In the genomic region with DNA sequence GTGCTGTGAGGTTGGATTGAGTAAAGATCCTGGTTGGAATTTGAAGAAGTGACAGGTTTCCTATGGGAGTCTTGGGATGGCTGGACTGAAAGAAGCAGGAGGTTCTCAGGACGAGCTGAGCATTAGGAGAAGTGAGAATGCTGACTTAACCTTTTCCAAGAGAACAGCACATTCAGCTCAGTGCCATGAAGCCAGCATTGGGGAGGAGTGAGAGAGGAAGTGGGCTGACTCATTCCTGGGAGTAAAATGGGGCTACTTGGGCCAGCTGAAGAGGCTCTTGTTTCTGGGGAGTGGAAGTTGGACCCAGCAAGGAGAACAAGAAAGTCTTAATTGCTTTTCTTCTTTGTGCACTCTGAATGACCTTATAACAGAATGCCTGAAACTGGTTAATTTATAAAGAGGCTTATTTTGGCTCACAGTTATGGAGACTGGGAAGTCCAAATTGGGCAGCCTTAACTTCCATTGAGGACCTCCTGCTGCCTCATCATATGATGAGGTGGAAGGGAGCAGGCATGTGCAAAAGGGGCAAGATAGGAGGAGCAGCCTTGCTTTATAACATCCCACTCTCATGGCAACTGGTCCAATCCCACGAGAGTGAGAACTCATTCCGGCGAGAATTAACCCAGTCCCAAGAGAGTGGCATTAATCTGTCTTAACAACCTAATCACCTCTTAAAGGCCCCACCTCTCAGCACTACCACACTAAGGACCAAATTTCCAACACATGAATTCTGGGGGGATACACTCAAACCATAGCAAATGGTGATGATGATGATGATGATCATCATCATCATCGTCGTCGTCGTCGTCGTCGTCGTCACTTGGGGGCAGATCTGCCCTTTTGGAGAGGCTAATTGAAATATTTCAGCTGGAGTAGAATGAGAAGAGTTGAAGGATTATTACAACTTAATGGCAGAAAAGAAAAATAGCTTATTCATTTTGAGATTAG, we compare ENCODE assay signal across 11 cellular contexts. TPM values are rescaled to one million over a fixed set of nuclear protein-coding genes. Genes with fewer than 3 reads are reported as not detected.
DNase-seq lines count a peak whose midpoint lies in the region; ATAC-seq, FAIRE-seq and TF ChIP-seq lines count a peak whose summit lies in the region.
"Had no signal": no experiment of that assay in that cellular context is flagged by ENCODE, and none has a peak within 500 bp of the region (broad histone marks: within the 10 kb centered on the region; RNA-seq: fewer than 3 reads in every experiment).

No MANE protein-coding gene starts in this region.

- no peak overlapping the region for H3K14ac ChIP-seq in neuronal stem cell (ENCODE audit: low read length)

- in situ Hi-C loops in SK-MEL-5 (cut with HindIII; ENCODE audit: low pct_unique_long_range_greater_than_20kb, low sequenced_read_pairs): no loop called here

- peak; percentile 75 for FAIRE-seq in H54 (lab: Jason Lieb, UNC)

- no peak overlapping the region for H3K4me2 ChIP-seq in neuronal stem cell (ENCODE audit: insufficient read depth, low read length, poor library complexity, severe bottlenecking)

- H2AFZ ChIP-seq in neuronal stem cell (ENCODE audit: low read length): no peak overlapping the region

- no peak overlapping the region for H4K8ac ChIP-seq in neuronal stem cell (ENCODE audit: low read depth, low read length)

- peaks cover 33 to 96% of the 10 kb centered on the region in 2 donors for H3K36me3 ChIP-seq in neuronal stem cell (replicated peaks in 1 of 2; ENCODE audit: control insufficient read depth in 2 of 2, insufficient read depth in 2 of 2, low read length in 2 of 2)

- H3K4me1 ChIP-seq in neuronal stem cell (ENCODE audit: control insufficient read depth in 2 of 2, insufficient read depth in 1 of 2, low read depth in 1 of 2, low read length in 2 of 2): no peaks in the 10 kb centered on the region
- H3K4me1 ChIP-seq: HAP-1 had no signal

- no peaks in the 10 kb centered on the region for H3K79me1 ChIP-seq in neuronal stem cell (ENCODE audit: low read depth, low read length)

- no peak overlapping the region for H3K18ac ChIP-seq in neuronal stem cell (ENCODE audit: low read length)

- H2BK5ac ChIP-seq in neuronal stem cell (ENCODE audit: low read length): no peak overlapping the region

- H3K27ac ChIP-seq in neuronal stem cell (replicated peaks; ENCODE audit: low read length): no peak overlapping the region

- no peak for ATAC-seq in HG03354 (IDR thresholded peaks at IDR 0.05; ENCODE audit: poor library complexity, severe bottlenecking, unreplicated experiment)

- H2BK12ac ChIP-seq in neuronal stem cell (ENCODE audit: low read length): no peak overlapping the region

- H3K4me3 ChIP-seq in foreskin fibroblast (ENCODE audit: low read depth in 1 of 2, low read length in 2 of 2) (no peak overlapping the region), neuronal stem cell (ENCODE audit: low read length in 2 of 2) (no peak overlapping the region)
- H3K4me3 ChIP-seq: HAP-1 had no signal

- no peaks in the 10 kb centered on the region for H3K9me3 ChIP-seq in neuronal stem cell (replicated peaks in 1 of 2; ENCODE audit: control insufficient read depth in 2 of 2, insufficient read depth in 1 of 2, low read depth in 1 of 2, low read length in 2 of 2)
- H3K9me3 ChIP-seq: HAP-1 had no signal

- no peak overlapping the region for H2BK120ac ChIP-seq in neuronal stem cell (ENCODE audit: low read depth, low read length)

- H3K9ac ChIP-seq in neuronal stem cell (ENCODE audit: low read depth, low read length, poor library complexity): no peak overlapping the region

- no peak for TF ChIP-seq CTCF in foreskin fibroblast (IDR thresholded peaks at IDR 0.05; ENCODE audit: low read depth, low read length)

- no peak overlapping the region for H4K91ac ChIP-seq in neuronal stem cell (ENCODE audit: low read depth, low read length, poor library complexity)

- H2BK15ac ChIP-seq in neuronal stem cell (ENCODE audit: low read length): no peak overlapping the region

- no CpG with 5 or more reads among the region's 12 CpGs for WGBS in neuronal stem cell (ENCODE audit: extremely low coverage in 2 of 2, insufficient read length in 2 of 2, insufficient replicate concordance in 1 of 2), 2 donors

- no peak overlapping the region for H3K4ac ChIP-seq in neuronal stem cell (ENCODE audit: low read length)

- TF ChIP-seq POLR2A in H54 (IDR thresholded peaks at IDR 0.05; ENCODE audit: low read depth, low read length): no peak

- H3K27me3 ChIP-seq in neuronal stem cell (ENCODE audit: control insufficient read depth in 3 of 3, insufficient read depth in 3 of 3, low read depth in 1 of 3, low read length in 3 of 3): no peaks in the 10 kb centered on the region

- H2AK5ac ChIP-seq in neuronal stem cell (ENCODE audit: low read depth, low read length): no peak overlapping the region

- DNase-seq in H54 (ENCODE audit: insufficient read length, low spot score): peak; percentile 35
- peak; percentile 68 for DNase-seq in SK-MEL-5 (ENCODE audit: low read depth, low spot score)
- peak; percentile 54 to 71 for DNase-seq in foreskin fibroblast
- DNase-seq in renal cortical epithelial cell (ENCODE audit: low read depth): peak; percentile 30
- no peak for DNase-seq in neuronal stem cell (ENCODE audit: low spot score)
- no peak for DNase-seq in NCI-H2029 treated with DMSO at 0.1 percent for 48 hours (lab: John Stamatoyannopoulos, UW)
- DNase-seq: cortex of kidney; stimulated activated CD4-positive, alpha-beta T cell treated with anti-CD3 and anti-CD28 coated beads, Interleukin-4, amount 100 ng/mL, for 1 hour had no signal

- H3K23ac ChIP-seq in neuronal stem cell (ENCODE audit: low read depth, low read length, poor library complexity): no peak overlapping the region

RNA-seq across cellular contexts. Expression of gene DGUOK, which starts 26.1 kb away (rescaled TPM):
- 74.9 and 82.4 TPM in 2 replicates for total RNA-seq in SK-MEL-5 (2014; rRNA removed; shearing (Covaris generic))
- polyA plus RNA-seq in SK-MEL-5 (2015; cell fraction: cytosol; rRNA removed): 87.7 and 92.2 TPM in 2 replicates
- polyA plus RNA-seq in SK-MEL-5 (2015; cell fraction: nucleus; rRNA removed): 55.8 and 57.2 TPM in 2 replicates
- 26.9 and 71.4 TPM in 2 replicates for total RNA-seq in renal cortical epithelial cell
- polyA plus RNA-seq in neuronal stem cell (2013, experiment 1 of 2): 175 TPM
- polyA plus RNA-seq in neuronal stem cell (2013, experiment 2 of 2): 176 TPM

RNA-seq across cellular contexts. Expression of gene TET3, which starts 31.9 kb away (rescaled TPM):
- 2.6 and 2.7 TPM in 2 replicates for total RNA-seq in SK-MEL-5 (2014; rRNA removed; shearing (Covaris generic))
- 2.9 and 4.5 TPM in 2 replicates for polyA plus RNA-seq in SK-MEL-5 (2015; cell fraction: cytosol; rRNA removed)
- polyA plus RNA-seq in SK-MEL-5 (2015; cell fraction: nucleus; rRNA removed): 15.8 and 16.4 TPM in 2 replicates
- 3.6 and 8.7 TPM in 2 replicates for total RNA-seq in renal cortical epithelial cell
- 5.1 TPM for polyA plus RNA-seq in neuronal stem cell (2013, experiment 1 of 2)
- 5.4 TPM for polyA plus RNA-seq in neuronal stem cell (2013, experiment 2 of 2)

RNA-seq across cellular contexts. Expression of gene ACTG2, which starts 60.0 kb away (rescaled TPM):
- total RNA-seq in SK-MEL-5 (2014; rRNA removed; shearing (Covaris generic)): 0.24 and 0.42 TPM in 2 replicates
- polyA plus RNA-seq in SK-MEL-5 (2015; cell fraction: cytosol; rRNA removed): 0.92 and 3.4 TPM in 2 replicates
- 5.5 TPM in 1 of 2 replicates, not detected in the other for polyA plus RNA-seq in SK-MEL-5 (2015; cell fraction: nucleus; rRNA removed)
- total RNA-seq in renal cortical epithelial cell: 0.15 TPM in 1 of 2 replicates, not detected in the other
- polyA plus RNA-seq in neuronal stem cell (2013, experiment 1 of 2): 0.77 TPM
- 0.73 TPM for polyA plus RNA-seq in neuronal stem cell (2013, experiment 2 of 2)
- total RNA-seq: lung microvascular endothelial cell had no signal

Comparison
In these comparisons a context has a peak if more than half of its experiments do, and no peak if none do; other contexts are left out.
1. DNase-seq: peak in H54 (single experiment), SK-MEL-5 (single experiment), foreskin fibroblast (2 of 2) and renal cortical epithelial cell (single experiment); none in neuronal stem cell (single experiment) and NCI-H2029 treated with DMSO at 0.1 percent for 48 hours (single experiment).